In the genomic region with DNA sequence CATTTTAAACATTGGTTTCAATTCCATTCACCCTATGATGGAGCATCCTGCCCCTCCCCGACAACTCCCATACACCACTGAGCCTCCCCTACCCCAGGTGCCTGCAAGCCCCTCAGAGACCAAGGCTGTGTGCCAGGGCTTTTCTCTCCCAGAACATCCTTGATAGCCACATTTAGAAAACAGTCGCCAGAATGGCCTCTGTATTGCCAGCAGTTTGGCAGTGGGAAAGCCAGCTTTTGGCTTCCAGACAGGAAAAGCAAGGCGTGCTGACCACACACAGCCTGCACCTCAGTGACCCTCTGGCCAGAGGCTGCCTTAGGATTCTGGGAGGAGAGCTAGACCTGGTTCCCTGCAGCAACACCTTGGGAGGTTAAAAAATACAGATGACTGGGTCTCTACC, we compare ENCODE assay signal across 14 cellular contexts. TPM values are rescaled to one million over a fixed set of nuclear protein-coding genes. Genes with fewer than 3 reads are reported as not detected.
A peak's percentile ranks its signal among the peaks of the same experiment; 100 is the strongest.
DNase-seq lines count a peak whose midpoint lies in the region; ATAC-seq, FAIRE-seq and TF ChIP-seq lines count a peak whose summit lies in the region.
"Had no signal": no experiment of that assay in that cellular context is flagged by ENCODE, and none has a peak within 500 bp of the region (broad histone marks: within the 10 kb centered on the region; RNA-seq: fewer than 3 reads in every experiment).

No MANE protein-coding gene starts in this region.

- POLR2A ChIA-PET in SK-N-SH (lab: Yijun Ruan, JAX), result no interaction called here

- H3K27me3 ChIP-seq in SK-N-SH (ENCODE audit: insufficient read depth) (no peaks in the 10 kb centered on the region), mesenchymal stem cell (ENCODE audit: control insufficient read depth in 1 of 2, insufficient read depth in 1 of 2, low read length in 2 of 2) (no peaks in the 10 kb centered on the region), uterus (no peaks in the 10 kb centered on the region)
- H3K27me3 ChIP-seq: dorsolateral prefrontal cortex, right lobe of liver had no signal

- peak overlapping the region; percentile 66 for H2AK5ac ChIP-seq in mesenchymal stem cell (ENCODE audit: low read length, severe bottlenecking)

- H3K27me3 Mint-ChIP-seq in chondrocyte (ENCODE audit: low read depth), result no peaks in the 10 kb centered on the region
- H3K27me3 Mint-ChIP-seq: naive B cell had no signal

- H2AFZ ChIP-seq in SK-N-SH (ENCODE audit: low read depth), result peak overlapping the region; percentile 64
- H2AFZ ChIP-seq in mesenchymal stem cell (ENCODE audit: low read depth, low read length), result no peak overlapping the region

- peaks cover 41% of the 10 kb centered on the region for H3K4me1 Mint-ChIP-seq in chondrocyte (ENCODE audit: low read depth)

- no peak overlapping the region for H3K4ac ChIP-seq in mesenchymal stem cell (ENCODE audit: low read depth in 1 of 2, low read length in 2 of 2)

- no peak overlapping the region for H3K4me3 Mint-ChIP-seq in chondrocyte (ENCODE audit: unreplicated experiment)
- H3K4me3 Mint-ChIP-seq: activated naive CD8-positive, alpha-beta T cell treated with anti-CD3 and anti-CD28 coated beads for 36 hours; naive B cell; stimulated activated naive CD8-positive, alpha-beta T cell treated with anti-CD3 and anti-CD28 coated beads, Interleukin-15, amount 100 ng/mL, for 72 hours had no signal

- H3K36me3 ChIP-seq in SK-N-SH (replicated peaks in 1 of 2; ENCODE audit: control insufficient read depth in 1 of 2, insufficient read depth in 2 of 2, low read length in 1 of 2), result no peaks in the 10 kb centered on the region
- H3K36me3 ChIP-seq in mesenchymal stem cell (ENCODE audit: control insufficient read depth in 1 of 2, insufficient read depth in 2 of 2, low read depth in 1 of 2, low read length in 2 of 2), result no peaks in the 10 kb centered on the region
- H3K36me3 ChIP-seq in uterus, result no peaks in the 10 kb centered on the region
- H3K36me3 ChIP-seq: right lobe of liver had no signal

- no peak overlapping the region for H4K8ac ChIP-seq in mesenchymal stem cell (ENCODE audit: low read length)

- H4K20me1 ChIP-seq in SK-N-SH (ENCODE audit: insufficient read depth), result no peaks in the 10 kb centered on the region

- no peaks in the 10 kb centered on the region for H3K79me1 ChIP-seq in mesenchymal stem cell (replicated peaks; ENCODE audit: low read length, poor library complexity, severe bottlenecking)

- H3K4me2 ChIP-seq in SK-N-SH (peak overlapping the region; percentile 72), mesenchymal stem cell (ENCODE audit: low read length, poor library complexity, severe bottlenecking) (no peak overlapping the region)

- H3K9ac ChIP-seq in SK-N-SH, result peak overlapping the region; percentile 87
- H3K9ac ChIP-seq in mesenchymal stem cell (ENCODE audit: low read length), result peak overlapping the region; percentile 87

- no peak for FAIRE-seq in GM19239 (lab: Jason Lieb, UNC)

- H3K4me3 ChIP-seq in SK-N-SH (ENCODE audit: low read depth in 2 of 2, low read length in 1 of 2) (peak overlapping the region in 1 of 2 experiments; percentile 63; a peak in 3 of 4 replicates), mesenchymal stem cell (ENCODE audit: insufficient read depth in 1 of 2, low read depth in 1 of 2, low read length in 2 of 2) (peak overlapping the region in 1 of 2 experiments; percentile 40), uterus (no peak overlapping the region)
- H3K4me3 ChIP-seq: right lobe of liver had no signal

- ATAC-seq in SK-N-SH treated with all-trans-retinoic acid at 6 μM for 48 hours, result no peak
- ATAC-seq in omental fat pad (ENCODE audit: low FRiP score), result no peak
- ATAC-seq: right lobe of liver; stimulated activated naive CD8-positive, alpha-beta T cell treated with anti-CD3 and anti-CD28 coated beads, Interleukin-15, amount 100 ng/mL, for 72 hours had no signal

- H3K27ac ChIP-seq in SK-N-SH (ENCODE audit: low read depth in 2 of 2, low read length in 1 of 2) (peak overlapping the region; percentile 58 to 100; a peak in 3 of 4 replicates), mesenchymal stem cell (ENCODE audit: low read length, poor library complexity, severe bottlenecking) (peak overlapping the region; percentile 92), uterus (peak overlapping the region; percentile 77 to 82)
- H3K27ac ChIP-seq: right lobe of liver had no signal

- no peak overlapping the region for H2BK15ac ChIP-seq in mesenchymal stem cell (ENCODE audit: low read depth, poor library complexity, severe bottlenecking)

- H2BK5ac ChIP-seq in mesenchymal stem cell (ENCODE audit: low read depth, low read length, poor library complexity, severe bottlenecking), result peak overlapping the region; percentile 34

- peaks cover 2% of the 10 kb centered on the region for H3K9me3 Mint-ChIP-seq in chondrocyte (ENCODE audit: low read depth)
- H3K9me3 Mint-ChIP-seq: activated naive CD8-positive, alpha-beta T cell treated with anti-CD3 and anti-CD28 coated beads for 36 hours had no signal

- H3K18ac ChIP-seq in mesenchymal stem cell (ENCODE audit: low read depth in 1 of 2, low read length in 2 of 2), result no peak overlapping the region

- peaks cover 2% of the 10 kb centered on the region for H3K36me3 Mint-ChIP-seq in chondrocyte (ENCODE audit: low read depth)
- H3K36me3 Mint-ChIP-seq: activated naive CD8-positive, alpha-beta T cell treated with anti-CD3 and anti-CD28 coated beads for 36 hours had no signal

- 61% methylated on average over 3 of the region's 3 CpGs for WGBS in SK-N-SH (ENCODE audit: low lambda C conversion rate)
- 87% methylated on average over 3 of the region's 3 CpGs for WGBS in mesenchymal stem cell

- no peak overlapping the region for H2BK12ac ChIP-seq in mesenchymal stem cell (ENCODE audit: low read length in 2 of 2)

- H3K4me1 ChIP-seq in SK-N-SH (ENCODE audit: control insufficient read depth in 1 of 2, insufficient read depth in 2 of 2, low read depth in 1 of 2, low read length in 1 of 2) (peaks cover 0 to 7% of the 10 kb centered on the region in 2 experiments; a peak in 3 of 4 replicates), mesenchymal stem cell (ENCODE audit: control insufficient read depth, insufficient read depth, low read depth, low read length) (peaks cover 17% of the 10 kb centered on the region), uterus (no peaks in the 10 kb centered on the region)
- H3K4me1 ChIP-seq: right lobe of liver had no signal

- intact Hi-C loops in uterus (cut with DNase I; ENCODE audit: low total_unique reads), result no loop called here

- H3K79me2 ChIP-seq in SK-N-SH (ENCODE audit: insufficient read depth), result no peaks in the 10 kb centered on the region; the same call in 1 of the 2 replicates

- no peak overlapping the region for H2BK120ac ChIP-seq in mesenchymal stem cell (ENCODE audit: low read depth, low read length)

- peaks cover 18% of the 10 kb centered on the region for H3F3A ChIP-seq in SK-N-SH (replicated peaks; ENCODE audit: insufficient read depth)

- no peak for TF ChIP-seq CTCF in SK-N-SH (IDR thresholded peaks at IDR 0.05)
- TF ChIP-seq CTCF in chondrocyte (IDR thresholded peaks at IDR 0.05), result no peak
- no peak for TF ChIP-seq CTCF in uterus (IDR thresholded peaks at IDR 0.05)
- TF ChIP-seq CTCF in omental fat pad (IDR thresholded peaks at IDR 0.05), result no peak

- no peak for TF ChIP-seq EP300 in SK-N-SH (IDR thresholded peaks at IDR 0.05; ENCODE audit: borderline replicate concordance in 1 of 2, low read depth in 1 of 2, low read length in 1 of 2)

- DNase-seq in SK-N-SH, result no peak
- no peak for DNase-seq in chondrocyte (ENCODE audit: low spot score)
- DNase-seq in mesenchymal stem cell, result peak; percentile 15
- no peak for DNase-seq in uterus
- DNase-seq in omental fat pad (ENCODE audit: low spot score), result no peak
- no peak for DNase-seq in GM19239 (ENCODE audit: insufficient read length, low spot score)
- DNase-seq in stimulated activated CD8-positive, alpha-beta memory T cell treated with anti-CD3 and anti-CD28 coated beads, Interleukin-4, amount 100 ng/mL, for 48 hours, result no peak
- DNase-seq: activated naive CD8-positive, alpha-beta T cell treated with anti-CD3 and anti-CD28 coated beads for 36 hours; naive B cell; NCI-H1092; right lobe of liver; stimulated activated naive CD8-positive, alpha-beta T cell treated with anti-CD3 and anti-CD28 coated beads, Interleukin-15, amount 100 ng/mL, for 72 hours had no signal

- no peak for TF ChIP-seq RAD21 in SK-N-SH (IDR thresholded peaks at IDR 0.05; ENCODE audit: low read length)

- H3K9me3 ChIP-seq in SK-N-SH (no peaks in the 10 kb centered on the region), mesenchymal stem cell (ENCODE audit: control insufficient read depth, low read length) (no peaks in the 10 kb centered on the region), uterus (no peaks in the 10 kb centered on the region)
- H3K9me3 ChIP-seq: right lobe of liver had no signal

- H4K91ac ChIP-seq in mesenchymal stem cell (ENCODE audit: low read length), result no peak overlapping the region

- H3K9me2 ChIP-seq in SK-N-SH, result no peaks in the 10 kb centered on the region

- CTCF ChIA-PET in SK-N-SH (lab: Yijun Ruan, JAX), result interaction anchor here (0.8 to 1.7 kb wide), 4 partner anchors 11 to 100 kb away, joined by 3 to 7 read pairs (median 4); no protein-coding TSS in a partner anchor

- H3K23ac ChIP-seq in mesenchymal stem cell (ENCODE audit: low read length in 2 of 2), result no peak overlapping the region

- no peak for TF ChIP-seq POLR2A in uterus (IDR thresholded peaks at IDR 0.05)

- H3K27ac Mint-ChIP-seq in chondrocyte (ENCODE audit: unreplicated experiment), result peak overlapping the region; percentile 100
- H3K27ac Mint-ChIP-seq: activated naive CD8-positive, alpha-beta T cell treated with anti-CD3 and anti-CD28 coated beads for 36 hours; naive B cell; stimulated activated naive CD8-positive, alpha-beta T cell treated with anti-CD3 and anti-CD28 coated beads, Interleukin-15, amount 100 ng/mL, for 72 hours had no signal

- no peak overlapping the region for H3K14ac ChIP-seq in mesenchymal stem cell (ENCODE audit: low read length in 2 of 2)

TF ChIP-seq in SK-N-SH, 30 proteins besides CTCF, POLR2A, EP300 and RAD21 (continues in another document):
- no peak for TF ChIP-seq RXRA (IDR thresholded peaks at IDR 0.05; ENCODE audit: borderline replicate concordance, low read depth)

TF ChIP-seq in SK-N-SH treated with all-trans-retinoic acid at 6 μM for 48 hours, 23 proteins besides CTCF, POLR2A, EP300 and RAD21 (continues in another document):
- TF ChIP-seq TOX (CRISPR knock-in tag; IDR thresholded peaks at IDR 0.05; ENCODE audit: borderline replicate concordance), result no peak

RNA-seq across cellular contexts. Expression of a gene that starts 18.2 kb away (rescaled TPM):
- 6.2 and 7.7 TPM in 2 replicates for polyA plus RNA-seq in SK-N-SH (2012; rRNA removed)
- polyA plus RNA-seq in SK-N-SH (2012; cell fraction: cytosol; rRNA removed), result 6.9 and 7.3 TPM in 2 replicates
- polyA plus RNA-seq in SK-N-SH (2012; cell fraction: nucleus; rRNA removed), result 3.6 and 7.6 TPM in 2 replicates
- total RNA-seq in chondrocyte (30.1 to 32.0 TPM (median 30.8 TPM) in 3 replicates), uterus (10 to 100 TPM in 1 of 4 donors, 1 to 10 TPM in 3; 1.8 to 16.3 (median 6.3) TPM), omental fat pad (10 to 100 TPM in 1 of 4 donors, 1 to 10 TPM in 3; 3.6 to 27.7 (median 6.1) TPM)
- polyA plus RNA-seq in mesenchymal stem cell (2013, experiment 1 of 2), result 2.7 TPM
- polyA plus RNA-seq in mesenchymal stem cell (2013, experiment 2 of 2), result 2.5 TPM
